ENCODE assay signal across 8 cellular contexts in genomic region chr4:84966382-84967291, GRCh38. TPM values are rescaled to one million over a fixed set of nuclear protein-coding genes. Genes with fewer than 3 reads are reported as not detected.
A peak's percentile ranks its signal among the peaks of the same experiment; 100 is the strongest.
DNase-seq lines count a peak whose midpoint lies in the region; ATAC-seq and TF ChIP-seq lines count a peak whose summit lies in the region.

TSS of gene WDFY3 (minus strand) at chr4:84966690. CDS start at chr4:84860591, 106,099 bp downstream.

- H2BK12ac ChIP-seq in trophoblast cell (ENCODE audit: low read length), result no peak within 1 kb of the TSS

- 0 out of 2 replicates have a peak within 1 kb of the TSS, but pooled peaks have one; percentile 43 for H3K27ac ChIP-seq in PC-9
- H3K27ac ChIP-seq in hepatocyte, result peak within 1 kb of the TSS; percentile 97
- peak within 1 kb of the TSS; percentile 98 for H3K27ac ChIP-seq in trophoblast cell (ENCODE audit: low read depth, low read length)

- H2BK120ac ChIP-seq in trophoblast cell (ENCODE audit: insufficient read depth, low read length, poor library complexity), result peak within 1 kb of the TSS; percentile 99

- H3K79me2 ChIP-seq in PC-9 (ENCODE audit: low read depth) (peaks cover 40% of the 10 kb centered on the region), hepatocyte (peaks cover 42% of the 10 kb centered on the region), trophoblast cell (ENCODE audit: control insufficient read depth, insufficient read depth, low read length, poor library complexity) (peaks cover 16% of the 10 kb centered on the region)

- H3K9me2 ChIP-seq in PC-9 (ENCODE audit: insufficient read depth) (no peaks in the 10 kb centered on the region), hepatocyte (replicated peaks; ENCODE audit: insufficient read depth) (no peaks in the 10 kb centered on the region)

- H3K4me3 ChIP-seq in AG10803 (ENCODE audit: low read length) (peak within 1 kb of the TSS; percentile 72), PC-9 (peak within 1 kb of the TSS; percentile 72), hepatocyte (peak within 1 kb of the TSS; percentile 48), trophoblast cell (ENCODE audit: low read depth, low read length) (peak within 1 kb of the TSS; percentile 92)

- peak within 1 kb of the TSS; percentile 91 for H2AK5ac ChIP-seq in trophoblast cell (ENCODE audit: low read length)

- no peak within 1 kb of the TSS for H3K23ac ChIP-seq in trophoblast cell (ENCODE audit: low read length)

- in situ Hi-C loops in KBM-7 (cut with MboI; ENCODE audit: low pct_unique_long_range_greater_than_20kb, low sequenced_read_pairs), result loop anchor here (25.0 kb wide), 1 partner anchor 229 kb away; no protein-coding TSS in a partner anchor

- H2AFZ ChIP-seq in PC-9, result peak within 1 kb of the TSS; percentile 93
- H2AFZ ChIP-seq in hepatocyte, result peak within 1 kb of the TSS; percentile 91
- peak within 1 kb of the TSS; percentile 53 for H2AFZ ChIP-seq in trophoblast cell (ENCODE audit: insufficient read depth, low read length, poor library complexity)

- WGBS in hepatocyte (ENCODE audit: low lambda C conversion rate, missing lambda C conversion rate), result under 1% methylated on average over 45 of the region's 60 CpGs
- no CpG with 5 or more reads among the region's 60 CpGs for WGBS in trophoblast cell (ENCODE audit: extremely low coverage, insufficient coverage, insufficient read length)

- DNase-seq in AG10803 (ENCODE audit: low read depth) (peak; percentile 90), KBM-7 (peak; percentile 97), PC-9 (peak; percentile 65), brain pericyte (ENCODE audit: low read depth, low spot score) (peak; percentile 68), hepatocyte (ENCODE audit: low spot score) (peak; percentile 92), trophoblast cell (peak; percentile 85 to 87)

- peak within 1 kb of the TSS; percentile 95 for H3K4ac ChIP-seq in trophoblast cell (ENCODE audit: low read depth, low read length)

- H3K14ac ChIP-seq in trophoblast cell (ENCODE audit: low read length), result peak within 1 kb of the TSS; percentile 99

- CTCF ChIA-PET in PC-9 (lab: Charles Lee), result interaction anchor here (0.9 kb wide), 1 partner anchor 217 kb away, joined by 10 read pairs; no protein-coding TSS in a partner anchor

- peak within 1 kb of the TSS; percentile 98 for H4K91ac ChIP-seq in trophoblast cell (ENCODE audit: low read depth, low read length)

- H3K18ac ChIP-seq in trophoblast cell (ENCODE audit: low read length), result peak within 1 kb of the TSS; percentile 100

- POLR2A ChIA-PET in PC-9 (lab: Charles Lee; ENCODE audit: unreplicated experiment), result no interaction called here

- peaks cover 25% of the 10 kb centered on the region for H3K4me1 ChIP-seq in PC-9 (replicated peaks; ENCODE audit: insufficient read depth)
- no peaks in the 10 kb centered on the region for H3K4me1 ChIP-seq in hepatocyte (ENCODE audit: insufficient read depth)
- no peaks in the 10 kb centered on the region for H3K4me1 ChIP-seq in trophoblast cell (ENCODE audit: control insufficient read depth in 1 of 2, insufficient read depth in 2 of 2, low read length in 2 of 2)

- ATAC-seq in GM18502 (IDR thresholded peaks at IDR 0.05; ENCODE audit: poor library complexity, unreplicated experiment) (peak; percentile 67), HG03159 (IDR thresholded peaks at IDR 0.05; ENCODE audit: unreplicated experiment) (no peak)

- H4K20me1 ChIP-seq in PC-9 (ENCODE audit: insufficient read depth) (no peaks in the 10 kb centered on the region), hepatocyte (ENCODE audit: insufficient read depth, poor library complexity, severe bottlenecking) (peaks cover 26% of the 10 kb centered on the region)

- no peaks in the 10 kb centered on the region for H3K36me3 ChIP-seq in PC-9 (ENCODE audit: low read depth)
- H3K36me3 ChIP-seq in hepatocyte (replicated peaks; ENCODE audit: insufficient read depth, low read depth), result no peaks in the 10 kb centered on the region
- no peaks in the 10 kb centered on the region for H3K36me3 ChIP-seq in trophoblast cell (ENCODE audit: control insufficient read depth in 1 of 2, insufficient read depth in 2 of 2, low read length in 2 of 2)

- H2BK5ac ChIP-seq in trophoblast cell (ENCODE audit: low read depth, low read length, poor library complexity), result peak within 1 kb of the TSS; percentile 99

- BruUV-seq in PC-9 (replicated peaks; lab: Mats Ljungman, UMichigan), result TSS peak; percentile 23

- TF ChIP-seq CTCF in AG10803 (conservative IDR thresholded peaks at IDR 0.05; ENCODE audit: low read length) (peak; percentile 31; the same call in 1 of the 2 replicates), PC-9 (conservative IDR thresholded peaks at IDR 0.05) (no peak), hepatocyte (IDR thresholded peaks at IDR 0.05; ENCODE audit: poor library complexity) (no peak)

- intact Hi-C loops in PC-9 (cut with micrococcal nuclease; ENCODE audit: unreplicated experiment), result loop anchor here (2.0 kb wide), 1 partner anchor 42 kb away; no protein-coding TSS in a partner anchor

- peak within 1 kb of the TSS; percentile 95 for H4K8ac ChIP-seq in trophoblast cell (ENCODE audit: low read depth, low read length)

- H4K12ac ChIP-seq in trophoblast cell (ENCODE audit: low read depth, low read length), result peak within 1 kb of the TSS; percentile 97

- H3K79me1 ChIP-seq in trophoblast cell (ENCODE audit: low read length), result peaks cover 15% of the 10 kb centered on the region

- peak within 1 kb of the TSS; percentile 94 for H3K4me2 ChIP-seq in PC-9
- peak within 1 kb of the TSS; percentile 83 for H3K4me2 ChIP-seq in hepatocyte
- H3K4me2 ChIP-seq in trophoblast cell (ENCODE audit: low read length), result peak within 1 kb of the TSS; percentile 85

- peak within 1 kb of the TSS; percentile 94 for H3K9ac ChIP-seq in trophoblast cell (ENCODE audit: low read length)

- no peaks in the 10 kb centered on the region for H3K27me3 ChIP-seq in PC-9 (ENCODE audit: insufficient read depth, low read depth)
- no peaks in the 10 kb centered on the region for H3K27me3 ChIP-seq in hepatocyte
- H3K27me3 ChIP-seq in trophoblast cell (ENCODE audit: insufficient read depth, low read length), result no peaks in the 10 kb centered on the region

- H3F3A ChIP-seq in PC-9 (ENCODE audit: insufficient read depth, low read depth), result no peaks in the 10 kb centered on the region

- H3K9me3 ChIP-seq in PC-9 (ENCODE audit: insufficient read depth, low read depth) (no peaks in the 10 kb centered on the region), hepatocyte (ENCODE audit: low read depth) (no peaks in the 10 kb centered on the region), trophoblast cell (ENCODE audit: insufficient read depth, low read depth, low read length) (no peaks in the 10 kb centered on the region)

RNA-seq across cellular contexts. Expression of gene WDFY3, which starts in this region (rescaled TPM):
- total RNA-seq in PC-9 (2021) (35.4 and 46.3 TPM in 2 replicates), hepatocyte (47.6 and 55.9 TPM in 2 replicates)
- 7.7 and 10.4 TPM in 2 replicates for polyA plus RNA-seq in hepatocyte
- 30.1 and 30.5 TPM in 2 replicates for polyA plus RNA-seq in trophoblast cell (2013)

Comparison
In these comparisons a context has a peak if more than half of its experiments do, and no peak if none do; other contexts are left out.
1. H3K27ac ChIP-seq: peak in every context shown above with its lines; median percentile 98 in trophoblast cell; 97 in hepatocyte; 43 in PC-9.